In genomic region chr12:127162307-127162706, GRCh38 we compare ENCODE assay signal across 1 cellular context.
TF ChIP-seq lines count a peak whose summit lies in the region.

No MANE protein-coding gene starts in this region.

TF ChIP-seq in K562, 482 proteins besides CTCF, POLR2A, EP300 and RAD21:
- TF ChIP-seq, protein P1, sequence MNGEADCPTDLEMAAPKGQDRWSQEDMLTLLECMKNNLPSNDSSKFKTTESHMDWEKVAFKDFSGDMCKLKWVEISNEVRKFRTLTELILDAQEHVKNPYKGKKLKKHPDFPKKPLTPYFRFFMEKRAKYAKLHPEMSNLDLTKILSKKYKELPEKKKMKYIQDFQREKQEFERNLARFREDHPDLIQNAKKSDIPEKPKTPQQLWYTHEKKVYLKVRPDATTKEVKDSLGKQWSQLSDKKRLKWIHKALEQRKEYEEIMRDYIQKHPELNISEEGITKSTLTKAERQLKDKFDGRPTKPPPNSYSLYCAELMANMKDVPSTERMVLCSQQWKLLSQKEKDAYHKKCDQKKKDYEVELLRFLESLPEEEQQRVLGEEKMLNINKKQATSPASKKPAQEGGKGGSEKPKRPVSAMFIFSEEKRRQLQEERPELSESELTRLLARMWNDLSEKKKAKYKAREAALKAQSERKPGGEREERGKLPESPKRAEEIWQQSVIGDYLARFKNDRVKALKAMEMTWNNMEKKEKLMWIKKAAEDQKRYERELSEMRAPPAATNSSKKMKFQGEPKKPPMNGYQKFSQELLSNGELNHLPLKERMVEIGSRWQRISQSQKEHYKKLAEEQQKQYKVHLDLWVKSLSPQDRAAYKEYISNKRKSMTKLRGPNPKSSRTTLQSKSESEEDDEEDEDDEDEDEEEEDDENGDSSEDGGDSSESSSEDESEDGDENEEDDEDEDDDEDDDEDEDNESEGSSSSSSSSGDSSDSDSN (IDR thresholded peaks at IDR 0.05; ENCODE audit: borderline replicate concordance in 1 of 2, low read depth in 2 of 2, low read length in 2 of 2) = no peak
- no peak for TF ChIP-seq NR2C1 (IDR thresholded peaks at IDR 0.05)
- TF ChIP-seq NR2C1 (tag; IDR thresholded peaks at IDR 0.05) = no peak
- no peak for TF ChIP-seq NBN (IDR thresholded peaks at IDR 0.05; ENCODE audit: low read depth)
- peak; percentile 22; the same call in 1 of the 2 replicates for TF ChIP-seq CHD2 (IDR thresholded peaks at IDR 0.05; ENCODE audit: low read depth, low read length)
- TF ChIP-seq ZNF263 (CRISPR knock-in tag; IDR thresholded peaks at IDR 0.05; ENCODE audit: borderline replicate concordance) = no peak
- TF ChIP-seq, protein P2, sequence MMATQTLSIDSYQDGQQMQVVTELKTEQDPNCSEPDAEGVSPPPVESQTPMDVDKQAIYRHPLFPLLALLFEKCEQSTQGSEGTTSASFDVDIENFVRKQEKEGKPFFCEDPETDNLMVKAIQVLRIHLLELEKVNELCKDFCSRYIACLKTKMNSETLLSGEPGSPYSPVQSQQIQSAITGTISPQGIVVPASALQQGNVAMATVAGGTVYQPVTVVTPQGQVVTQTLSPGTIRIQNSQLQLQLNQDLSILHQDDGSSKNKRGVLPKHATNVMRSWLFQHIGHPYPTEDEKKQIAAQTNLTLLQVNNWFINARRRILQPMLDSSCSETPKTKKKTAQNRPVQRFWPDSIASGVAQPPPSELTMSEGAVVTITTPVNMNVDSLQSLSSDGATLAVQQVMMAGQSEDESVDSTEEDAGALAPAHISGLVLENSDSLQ (IDR thresholded peaks at IDR 0.05) = peak; percentile 98
- no peak for TF ChIP-seq GABPA (tag; conservative IDR thresholded peaks at IDR 0.05; ENCODE audit: low read depth)
- TF ChIP-seq RFX5 (IDR thresholded peaks at IDR 0.05; ENCODE audit: low read depth, low read length) = no peak
- TF ChIP-seq SIN3A (IDR thresholded peaks at IDR 0.05; ENCODE audit: borderline replicate concordance in 2 of 2, control insufficient read depth in 1 of 2, low read depth in 2 of 2, low read length in 2 of 2) = no peak
- no peak for TF ChIP-seq ZNF639 (CRISPR knock-in tag; conservative IDR thresholded peaks at IDR 0.05 in 1 of 2, IDR thresholded peaks at IDR 0.05 in 1 of 2)
- TF ChIP-seq, protein P3, sequence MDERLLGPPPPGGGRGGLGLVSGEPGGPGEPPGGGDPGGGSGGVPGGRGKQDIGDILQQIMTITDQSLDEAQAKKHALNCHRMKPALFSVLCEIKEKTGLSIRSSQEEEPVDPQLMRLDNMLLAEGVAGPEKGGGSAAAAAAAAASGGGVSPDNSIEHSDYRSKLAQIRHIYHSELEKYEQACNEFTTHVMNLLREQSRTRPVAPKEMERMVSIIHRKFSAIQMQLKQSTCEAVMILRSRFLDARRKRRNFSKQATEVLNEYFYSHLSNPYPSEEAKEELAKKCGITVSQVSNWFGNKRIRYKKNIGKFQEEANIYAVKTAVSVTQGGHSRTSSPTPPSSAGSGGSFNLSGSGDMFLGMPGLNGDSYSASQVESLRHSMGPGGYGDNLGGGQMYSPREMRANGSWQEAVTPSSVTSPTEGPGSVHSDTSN (CRISPR knock-in tag; IDR thresholded peaks at IDR 0.05; ENCODE audit: low read depth) = no peak
- TF ChIP-seq, protein P3 (tag; conservative IDR thresholded peaks at IDR 0.05; ENCODE audit: low read depth) = peak; percentile 88
- TF ChIP-seq POLR3A (IDR thresholded peaks at IDR 0.05; ENCODE audit: borderline replicate concordance, extremely low read depth, insufficient read depth, insufficient read length) = no peak
- TF ChIP-seq AFF1 (IDR thresholded peaks at IDR 0.05; ENCODE audit: low read depth in 1 of 2, partially characterized antibody in 2 of 2) = no peak
- TF ChIP-seq ASH1L (IDR thresholded peaks at IDR 0.05; ENCODE audit: borderline replicate concordance, low read depth, partially characterized antibody) = peak; percentile 61
- peak; percentile 70 for TF ChIP-seq RBM25 (IDR thresholded peaks at IDR 0.05; ENCODE audit: low read depth, low read length, severe bottlenecking)
- no peak for TF ChIP-seq USF1 (CRISPR knock-in tag; IDR thresholded peaks at IDR 0.05)
- no peak for TF ChIP-seq MAFF (IDR thresholded peaks at IDR 0.05; ENCODE audit: low read length)
- TF ChIP-seq NFYB (IDR thresholded peaks at IDR 0.05; ENCODE audit: extremely low read depth, insufficient read length) = peak; percentile 52
- TF ChIP-seq, protein P4, sequence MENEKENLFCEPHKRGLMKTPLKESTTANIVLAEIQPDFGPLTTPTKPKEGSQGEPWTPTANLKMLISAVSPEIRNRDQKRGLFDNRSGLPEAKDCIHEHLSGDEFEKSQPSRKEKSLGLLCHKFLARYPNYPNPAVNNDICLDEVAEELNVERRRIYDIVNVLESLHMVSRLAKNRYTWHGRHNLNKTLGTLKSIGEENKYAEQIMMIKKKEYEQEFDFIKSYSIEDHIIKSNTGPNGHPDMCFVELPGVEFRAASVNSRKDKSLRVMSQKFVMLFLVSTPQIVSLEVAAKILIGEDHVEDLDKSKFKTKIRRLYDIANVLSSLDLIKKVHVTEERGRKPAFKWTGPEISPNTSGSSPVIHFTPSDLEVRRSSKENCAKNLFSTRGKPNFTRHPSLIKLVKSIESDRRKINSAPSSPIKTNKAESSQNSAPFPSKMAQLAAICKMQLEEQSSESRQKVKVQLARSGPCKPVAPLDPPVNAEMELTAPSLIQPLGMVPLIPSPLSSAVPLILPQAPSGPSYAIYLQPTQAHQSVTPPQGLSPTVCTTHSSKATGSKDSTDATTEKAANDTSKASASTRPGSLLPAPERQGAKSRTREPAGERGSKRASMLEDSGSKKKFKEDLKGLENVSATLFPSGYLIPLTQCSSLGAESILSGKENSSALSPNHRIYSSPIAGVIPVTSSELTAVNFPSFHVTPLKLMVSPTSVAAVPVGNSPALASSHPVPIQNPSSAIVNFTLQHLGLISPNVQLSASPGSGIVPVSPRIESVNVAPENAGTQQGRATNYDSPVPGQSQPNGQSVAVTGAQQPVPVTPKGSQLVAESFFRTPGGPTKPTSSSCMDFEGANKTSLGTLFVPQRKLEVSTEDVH (IDR thresholded peaks at IDR 0.05; ENCODE audit: low read depth, partially characterized antibody) = peak; percentile 42
- TF ChIP-seq TCF7L2 (IDR thresholded peaks at IDR 0.05; ENCODE audit: low read depth, low read length) = no peak
- peak; percentile 37 for TF ChIP-seq SP2 (IDR thresholded peaks at IDR 0.05; ENCODE audit: extremely low read depth, low read depth, low read length, poor library complexity, severe bottlenecking)
- peak; percentile 66 for TF ChIP-seq FOS (IDR thresholded peaks at IDR 0.05; ENCODE audit: extremely low read depth, insufficient read length)
- no peak for TF ChIP-seq NCOA1 (IDR thresholded peaks at IDR 0.05; ENCODE audit: low read depth)
- no peak for TF ChIP-seq ELF1 (tag; IDR thresholded peaks at IDR 0.05)
- no peak for TF ChIP-seq HNRNPH1 (optimal IDR thresholded peaks at IDR 0.05; ENCODE audit: low read depth, low read length)
